In genomic region chr6:56245903-56246351, GRCh38 we compare ENCODE assay signal across 12 cellular contexts. TPM values are rescaled to one million over a fixed set of nuclear protein-coding genes. Genes with fewer than 3 reads are reported as not detected.
DNase-seq lines count a peak whose midpoint lies in the region; ATAC-seq and TF ChIP-seq lines count a peak whose summit lies in the region.
"Had no signal": no experiment of that assay in that cellular context is flagged by ENCODE, and none has a peak within 500 bp of the region (broad histone marks: within the 10 kb centered on the region; RNA-seq: fewer than 3 reads in every experiment).

No MANE protein-coding gene starts in this region.

- H2BK120ac ChIP-seq in IMR-90 (ENCODE audit: low read depth, low read length): no peak overlapping the region

- H2AK9ac ChIP-seq in IMR-90 (replicated peaks; ENCODE audit: low read depth, low read length, poor library complexity): no peak overlapping the region

- DNase-seq in IMR-90 (peak; percentile 16), dedifferentiated amniotic fluid mesenchymal stem cell (ENCODE audit: extremely low spot score) (peak; percentile 73), thoracic aorta (ENCODE audit: low spot score) (no peak), NCI-H1417 treated with DMSO at 0.1 percent for 48 hours (lab: John Stamatoyannopoulos, UW) (no peak), T1000 (lab: John Stamatoyannopoulos, UW) (no peak), hypothalamus (lab: John Stamatoyannopoulos, UW) (no peak)
- DNase-seq: activated CD4-positive, alpha-beta T cell treated with anti-CD3 and anti-CD28 coated beads for 36 hours; activated T-cell treated with anti-CD3 and anti-CD28 coated beads, Interleukin-2, amount 50 U/mL, for 24 hours; adrenal gland; mucosa of descending colon; NCI-H2081 treated with DMSO at 0.1 percent for 48 hours had no signal

- TF ChIP-seq CTCF in IMR-90 (conservative IDR thresholded peaks at IDR 0.05; ENCODE audit: low read depth, low read length) (no peak), thoracic aorta (IDR thresholded peaks at IDR 0.05) (no peak)

- CTCF ChIA-PET in IMR-90 (lab: Yijun Ruan, JAX): no interaction called here

- no peak overlapping the region for H4K5ac ChIP-seq in IMR-90 (ENCODE audit: low read depth, low read length)

- ATAC-seq in IMR-90 (ENCODE audit: low read depth) (no peak), thoracic aorta (ENCODE audit: insufficient number of reproducible peaks, low FRiP score, low read depth) (no peak)
- ATAC-seq: activated CD4-positive, alpha-beta T cell treated with anti-CD3 and anti-CD28 coated beads for 36 hours had no signal

- no peaks in the 10 kb centered on the region for H4K20me1 ChIP-seq in IMR-90 (ENCODE audit: insufficient read depth, low read length)

- H3K9ac ChIP-seq in IMR-90 (ENCODE audit: low read depth, low read length): no peak overlapping the region

- in situ Hi-C loops in IMR-90 (cut with MboI; ENCODE audit: low sequenced_read_pairs): no loop called here

- H2BK5ac ChIP-seq in IMR-90 (ENCODE audit: low read depth, low read length, poor library complexity, severe bottlenecking): no peak overlapping the region

- H3K4ac ChIP-seq in IMR-90 (ENCODE audit: low read depth, low read length): no peak overlapping the region

- H3K14ac ChIP-seq in IMR-90 (replicated peaks; ENCODE audit: low read depth, low read length): no peak overlapping the region

- TF ChIP-seq POLR2A in IMR-90 (IDR thresholded peaks at IDR 0.05; ENCODE audit: low read depth, low read length): no peak

- no peaks in the 10 kb centered on the region for H3K9me1 ChIP-seq in IMR-90 (ENCODE audit: insufficient read depth, low read length)

- no peak overlapping the region for H3K23ac ChIP-seq in IMR-90 (ENCODE audit: low read depth, low read length)

- H2AK5ac ChIP-seq in IMR-90 (ENCODE audit: low read depth, low read length): no peak overlapping the region

- H3K4me3 ChIP-seq in IMR-90 (ENCODE audit: insufficient read depth, low read depth, low read length) (no peak overlapping the region), thoracic aorta (peak overlapping the region; percentile 73)
- H3K4me3 ChIP-seq: mucosa of descending colon had no signal

- BruUV-seq in IMR-90 (replicated peaks; lab: Mats Ljungman, UMichigan): no TSS peak

- no peak overlapping the region for H2AFZ ChIP-seq in IMR-90 (replicated peaks; ENCODE audit: low read length, poor library complexity)

- peaks cover 20% of the 10 kb centered on the region for H3K27me3 ChIP-seq in IMR-90 (ENCODE audit: control insufficient read depth, insufficient read depth, low read length)
- no peaks in the 10 kb centered on the region for H3K27me3 ChIP-seq in layer of hippocampus (ENCODE audit: control insufficient read depth, insufficient read depth, low read length)
- no peaks in the 10 kb centered on the region for H3K27me3 ChIP-seq in thoracic aorta (replicated peaks; ENCODE audit: insufficient read depth)
- H3K27me3 ChIP-seq: adrenal gland had no signal

- H3K4me1 ChIP-seq in IMR-90 (ENCODE audit: control insufficient read depth, insufficient read depth, low read length) (no peaks in the 10 kb centered on the region), thoracic aorta (ENCODE audit: control insufficient read depth in 1 of 2, low read depth in 2 of 2) (peaks cover 17 to 51% of the 10 kb centered on the region in 2 donors)

- no peak overlapping the region for H4K8ac ChIP-seq in IMR-90 (ENCODE audit: low read depth in 2 of 2, low read length in 2 of 2)

- no peak overlapping the region for H3K56ac ChIP-seq in IMR-90 (ENCODE audit: extremely low read depth, insufficient read depth, low read length)

- dilution Hi-C loops in IMR-90 (cut with HindIII; ENCODE audit: low sequenced_read_pairs, unreplicated experiment): no loop called here

- no peak overlapping the region for H3K18ac ChIP-seq in IMR-90 (ENCODE audit: low read depth, low read length)

- WGBS in IMR-90 (ENCODE audit: extremely low coverage in 2 of 2, insufficient read length in 1 of 2), 2 experiments: no CpG with 5 or more reads among the region's 2 CpGs

- POLR2A ChIA-PET in IMR-90 (lab: Charles Lee; ENCODE audit: unreplicated experiment): no interaction called here

- no peak overlapping the region for H2BK15ac ChIP-seq in IMR-90 (ENCODE audit: low read depth, low read length)

- H3K27ac ChIP-seq in IMR-90 (ENCODE audit: insufficient read depth, low read length): no peak overlapping the region
- peak overlapping the region; percentile 21 for H3K27ac ChIP-seq in layer of hippocampus (ENCODE audit: low read depth, low read length)
- peak overlapping the region; percentile 77 to 88 for H3K27ac ChIP-seq in thoracic aorta

- no peaks in the 10 kb centered on the region for H3K36me3 ChIP-seq in IMR-90 (ENCODE audit: control insufficient read depth, insufficient read depth, low read length)
- H3K36me3 ChIP-seq in thoracic aorta: no peaks in the 10 kb centered on the region
- H3K36me3 ChIP-seq: adrenal gland had no signal

- no peak overlapping the region for H4K91ac ChIP-seq in IMR-90 (ENCODE audit: insufficient read depth, low read depth, low read length)

- no peak overlapping the region for H2BK20ac ChIP-seq in IMR-90 (ENCODE audit: low read depth, low read length)

- intact Hi-C loops in IMR-90 (cut with micrococcal nuclease): no loop called here

- H3K9me3 ChIP-seq in IMR-90 (ENCODE audit: control insufficient read depth, insufficient read depth, low read length) (no peaks in the 10 kb centered on the region), thoracic aorta (no peaks in the 10 kb centered on the region)
- H3K9me3 ChIP-seq: adrenal gland, mucosa of descending colon had no signal

- TF ChIP-seq RAD21 in IMR-90 (IDR thresholded peaks at IDR 0.05; ENCODE audit: low read length): no peak

- no peaks in the 10 kb centered on the region for H3K79me1 ChIP-seq in IMR-90 (ENCODE audit: low read depth in 1 of 2, low read length in 2 of 2)

- no peak overlapping the region for H3K4me2 ChIP-seq in IMR-90 (ENCODE audit: low read depth, low read length)

TF ChIP-seq in IMR-90, 13 proteins besides CTCF, POLR2A, EP300 and RAD21:
- TF ChIP-seq SMC3 (IDR thresholded peaks at IDR 0.05; ENCODE audit: low read depth, low read length) (no peak), ELK1 (IDR thresholded peaks at IDR 0.05; ENCODE audit: borderline replicate concordance, low read depth, low read length) (no peak), USF2 (IDR thresholded peaks at IDR 0.05; ENCODE audit: low read depth, low read length) (no peak), CHD1 (IDR thresholded peaks at IDR 0.05; ENCODE audit: low read depth, low read length) (no peak), BHLHE40 (IDR thresholded peaks at IDR 0.05; ENCODE audit: low read depth, low read length) (no peak)

RNA-seq across cellular contexts. Expression of gene COL21A1, which starts 1.5 kb away (rescaled TPM):
- total RNA-seq in IMR-90 (2012; rRNA removed) (not detected in 2 replicates), thoracic aorta (10 to 100 TPM; 52.6 to 53.7 TPM)
- 0.05 TPM in 1 of 2 replicates, not detected in the other for polyA plus RNA-seq in IMR-90 (2012; rRNA removed)
- polyA plus RNA-seq in IMR-90 (2012; cell fraction: cytosol; rRNA removed): 0.01 TPM in 1 of 2 replicates, not detected in the other
- 0.22 TPM in 1 of 2 replicates, not detected in the other for polyA plus RNA-seq in IMR-90 (2012; cell fraction: nucleus; rRNA removed; ENCODE audit: low replicate concordance)
- total RNA-seq: activated CD4-positive, alpha-beta T cell treated with anti-CD3 and anti-CD28 coated beads for 36 hours had no signal

Comparison
In these comparisons a context has a peak if more than half of its experiments do, and no peak if none do; other contexts are left out.
1. DNase-seq: peak in IMR-90 (single experiment) and dedifferentiated amniotic fluid mesenchymal stem cell (single experiment); none in thoracic aorta (single experiment), NCI-H1417 treated with DMSO at 0.1 percent for 48 hours (single experiment), T1000 (single experiment) and hypothalamus (0 of 51).
2. RNA of gene COL21A1, which starts 1.5 kb away (total RNA-seq): 52.6 to 53.7 TPM in thoracic aorta; not detected in IMR-90; every median in the first group is over 10 times any median in the second.